ENCODE assay signal across 3 cellular contexts in genomic region chr16:516321-516720, GRCh38. TPM values are rescaled to one million over a fixed set of nuclear protein-coding genes. Genes with fewer than 3 reads are reported as not detected.
"Had no signal": no experiment of that assay in that cellular context is flagged by ENCODE, and none has a peak within 500 bp of the region (broad histone marks: within the 10 kb centered on the region; RNA-seq: fewer than 3 reads in every experiment).

No MANE protein-coding gene starts in this region.

RNA-seq across cellular contexts. Expression of gene PRR35, which starts 43.9 kb away (rescaled TPM):
- total RNA-seq: GM23248, H4, HFFc6 had no signal
- polyA plus RNA-seq: GM23248 had no signal
